In the genomic region with DNA sequence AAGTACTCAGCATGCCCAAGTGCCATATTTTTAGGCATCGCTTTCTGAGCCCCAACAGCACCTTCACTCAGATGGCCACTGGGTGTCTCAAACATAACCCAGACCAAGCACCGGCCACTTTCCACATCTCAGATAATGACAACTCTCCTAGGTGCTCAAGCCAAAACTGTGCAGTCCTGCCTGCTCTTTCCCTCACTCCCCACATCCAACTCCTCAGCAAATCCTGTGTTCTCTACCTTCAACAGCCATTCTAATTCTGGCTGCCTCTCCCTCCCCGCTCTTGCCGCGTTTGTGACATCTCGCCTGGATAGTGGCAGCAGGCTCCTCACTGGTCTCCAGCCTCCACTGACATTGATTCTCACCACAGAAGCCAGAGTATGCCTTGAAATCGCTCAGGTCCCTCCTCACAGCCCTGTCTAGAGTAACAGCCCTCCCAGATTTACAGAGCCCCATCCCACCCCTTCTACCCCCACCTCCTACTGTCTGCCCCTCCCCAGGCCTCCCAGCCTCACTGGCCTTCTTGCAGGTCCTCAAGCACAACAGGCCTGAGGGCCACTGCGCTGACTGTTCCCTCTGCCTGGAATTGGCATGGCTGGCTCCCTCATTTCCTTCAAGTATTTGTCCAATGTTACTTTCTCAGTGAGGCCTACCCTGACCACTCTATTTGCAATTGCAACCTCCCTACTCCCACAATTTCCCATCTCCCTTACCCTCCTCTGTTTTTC, we compare ENCODE assay signal across 12 cellular contexts. TPM values are rescaled to one million over a fixed set of nuclear protein-coding genes. Genes with fewer than 3 reads are reported as not detected.
A peak's percentile ranks its signal among the peaks of the same experiment; 100 is the strongest.
DNase-seq lines count a peak whose midpoint lies in the region; ATAC-seq and TF ChIP-seq lines count a peak whose summit lies in the region.
"Had no signal": no experiment of that assay in that cellular context is flagged by ENCODE, and none has a peak within 500 bp of the region (broad histone marks: within the 10 kb centered on the region; RNA-seq: fewer than 3 reads in every experiment).

No MANE protein-coding gene starts in this region.

- H4K5ac ChIP-seq in H9 (ENCODE audit: insufficient read length, low read depth, low read length) = no peak overlapping the region

- H3K18ac ChIP-seq in H9 (ENCODE audit: insufficient read length, low read depth, low read length) = no peak overlapping the region

- H4K8ac ChIP-seq in H9 (replicated peaks; ENCODE audit: insufficient read length, low read depth, low read length) = no peak overlapping the region

- no CpG with 5 or more reads among the region's 8 CpGs for WGBS in H9 (ENCODE audit: extremely low coverage, insufficient read length, low lambda C conversion rate)

- no peak overlapping the region for H3K4me2 ChIP-seq in H9 (ENCODE audit: insufficient read depth, insufficient read length, low read length)

- no peak overlapping the region for H2AK5ac ChIP-seq in H9 (ENCODE audit: insufficient read length, low read length)

- H3K79me1 ChIP-seq in H9 (ENCODE audit: insufficient read depth, low read depth, low read length, poor library complexity, severe bottlenecking) = no peaks in the 10 kb centered on the region

- H3K36me3 ChIP-seq in CD8-positive, alpha-beta T cell (ENCODE audit: insufficient read depth, low read length) = no peaks in the 10 kb centered on the region
- H3K36me3 ChIP-seq: thoracic aorta had no signal

- no peak overlapping the region for H4K91ac ChIP-seq in H9 (ENCODE audit: insufficient read length, low read depth, low read length)

- no peak overlapping the region for H2BK15ac ChIP-seq in H9 (ENCODE audit: low read depth, low read length)

- H3K27ac ChIP-seq in CD8-positive, alpha-beta T cell (ENCODE audit: low read depth, low read length) = no peak overlapping the region
- H3K27ac ChIP-seq in H9 (ENCODE audit: insufficient read length, low read depth, low read length) = no peak overlapping the region

- H3K4me1 ChIP-seq in CD8-positive, alpha-beta T cell (ENCODE audit: insufficient read depth, low read length) = peaks cover 23% of the 10 kb centered on the region
- H3K4me1 ChIP-seq in H9 (ENCODE audit: insufficient read depth, low read length) = no peaks in the 10 kb centered on the region

- H3K4ac ChIP-seq in H9 (ENCODE audit: low read depth, low read length) = no peak overlapping the region

- TF ChIP-seq CTCF in CD8-positive, alpha-beta T cell (IDR thresholded peaks at IDR 0.05) = no peak
- 0 out of 3 replicates have a peak, but pooled peaks have one; percentile 19 for TF ChIP-seq CTCF in H9 (conservative IDR thresholded peaks at IDR 0.05)
- no peak for TF ChIP-seq CTCF in mesothelial cell of epicardium (IDR thresholded peaks at IDR 0.05; ENCODE audit: unreplicated experiment)

- no peaks in the 10 kb centered on the region for H3K79me2 ChIP-seq in H9 (ENCODE audit: insufficient read depth, low read length)

- H3K23me2 ChIP-seq in H9 (ENCODE audit: insufficient read length, low read depth, low read length, poor library complexity, severe bottlenecking) = peaks cover 8% of the 10 kb centered on the region

- intact Hi-C loops in CD8-positive, alpha-beta T cell (cut with DNase I, micrococcal nuclease) = loop anchor here (5.0 to 10.0 kb wide), 5 partner anchors 95 to 868 kb away; a partner anchor contains a TSS

- no peak overlapping the region for H3K14ac ChIP-seq in H9 (ENCODE audit: insufficient read depth, low read length)

- no peak overlapping the region for H3T11ph ChIP-seq in H9 (ENCODE audit: low read length)

- H2BK5ac ChIP-seq in H9 (ENCODE audit: insufficient read length, low read length) = no peak overlapping the region

- peaks cover 38% of the 10 kb centered on the region for H3K4me1 Mint-ChIP-seq in CD8-positive, alpha-beta T cell (ENCODE audit: low read depth)
- H3K4me1 Mint-ChIP-seq in H9 = peaks cover 20 to 23% of the 10 kb centered on the region in 2 experiments
- H3K4me1 Mint-ChIP-seq in activated T-helper 17 cell treated with anti-CD3 and anti-CD28 coated beads, Interleukin-2, amount 50 U/mL, for 72 hours = peaks cover 15% of the 10 kb centered on the region
- peaks cover 36% of the 10 kb centered on the region for H3K4me1 Mint-ChIP-seq in mesothelial cell of epicardium

- H3K27ac Mint-ChIP-seq in CD8-positive, alpha-beta T cell = no peak overlapping the region
- peak overlapping the region in 1 of 3 experiments; percentile 10; a peak in 2 of 7 replicates for H3K27ac Mint-ChIP-seq in H9
- H3K27ac Mint-ChIP-seq in activated T-helper 17 cell treated with anti-CD3 and anti-CD28 coated beads, Interleukin-2, amount 50 U/mL, for 72 hours = peak overlapping the region; percentile 79
- H3K27ac Mint-ChIP-seq in mesothelial cell of epicardium = peak overlapping the region; percentile 67

- H3K4me3 ChIP-seq in CD8-positive, alpha-beta T cell (ENCODE audit: low read depth, low read length) = no peak overlapping the region

- H3K9ac ChIP-seq in H9 (ENCODE audit: extremely low read depth, insufficient read length, low read length) = no peak overlapping the region

- H4K20me1 ChIP-seq in H9 (ENCODE audit: control insufficient read depth, insufficient read depth, insufficient read length) = no peaks in the 10 kb centered on the region

- H3K27me3 Mint-ChIP-seq in CD8-positive, alpha-beta T cell (ENCODE audit: low read depth) = no peaks in the 10 kb centered on the region
- H3K27me3 Mint-ChIP-seq in H9 (ENCODE audit: low read depth) (peaks cover 6% of the 10 kb centered on the region), mesothelial cell of epicardium (ENCODE audit: low read depth) (no peaks in the 10 kb centered on the region)
- H3K27me3 Mint-ChIP-seq in activated T-helper 17 cell treated with anti-CD3 and anti-CD28 coated beads, Interleukin-2, amount 50 U/mL, for 72 hours = no peaks in the 10 kb centered on the region

- POLR2A ChIA-PET in CD8-positive, alpha-beta T cell (lab: Charles Lee) = no interaction called here

- H3K9me3 ChIP-seq in CD8-positive, alpha-beta T cell (ENCODE audit: low read length) = no peaks in the 10 kb centered on the region
- no peaks in the 10 kb centered on the region for H3K9me3 ChIP-seq in H9 (ENCODE audit: control insufficient read depth, low read depth, low read length)
- H3K9me3 ChIP-seq: thoracic aorta had no signal

- H3K27me3 ChIP-seq in CD8-positive, alpha-beta T cell (ENCODE audit: insufficient read depth, low read length) = no peaks in the 10 kb centered on the region
- no peaks in the 10 kb centered on the region for H3K27me3 ChIP-seq in H9 (ENCODE audit: insufficient read depth, low read length)

- peak overlapping the region; percentile 40 for H3K4me3 Mint-ChIP-seq in CD8-positive, alpha-beta T cell
- 0 out of 5 replicates have a peak overlapping the region, but pooled peaks of 1 of the 2 experiments have one; percentile 16 for H3K4me3 Mint-ChIP-seq in H9
- peak overlapping the region; percentile 74 for H3K4me3 Mint-ChIP-seq in activated T-helper 17 cell treated with anti-CD3 and anti-CD28 coated beads, Interleukin-2, amount 50 U/mL, for 72 hours
- peak overlapping the region; percentile 47 for H3K4me3 Mint-ChIP-seq in mesothelial cell of epicardium

- H2AFZ ChIP-seq in H9 (ENCODE audit: low read length) = no peak overlapping the region

- H2BK120ac ChIP-seq in H9 (ENCODE audit: low read depth, low read length, poor library complexity, severe bottlenecking) = no peak overlapping the region

- H2BK20ac ChIP-seq in H9 (ENCODE audit: low read depth, low read length, poor library complexity, severe bottlenecking) = no peak overlapping the region

- H3K36me3 Mint-ChIP-seq in CD8-positive, alpha-beta T cell = peaks cover 2% of the 10 kb centered on the region
- H3K36me3 Mint-ChIP-seq in H9 (ENCODE audit: insufficient read depth in 1 of 3, low read depth in 3 of 3) = peaks cover 3 to 6% (median 5%) of the 10 kb centered on the region in 3 experiments; a peak in 4 of 7 replicates
- H3K36me3 Mint-ChIP-seq in activated T-helper 17 cell treated with anti-CD3 and anti-CD28 coated beads, Interleukin-2, amount 50 U/mL, for 72 hours (ENCODE audit: low read depth) = peaks cover 10% of the 10 kb centered on the region
- H3K36me3 Mint-ChIP-seq in mesothelial cell of epicardium = no peaks in the 10 kb centered on the region

- ATAC-seq in CD8-positive, alpha-beta T cell = no peak
- no peak for ATAC-seq in activated T-helper 17 cell treated with anti-CD3 and anti-CD28 coated beads, Interleukin-2, amount 50 U/mL, for 72 hours (replicated peaks)
- ATAC-seq in HG03378 (IDR thresholded peaks at IDR 0.05; ENCODE audit: unreplicated experiment) = no peak
- ATAC-seq in HG02938 (IDR thresholded peaks at IDR 0.05; ENCODE audit: unreplicated experiment) = no peak

- H3K9me3 Mint-ChIP-seq in CD8-positive, alpha-beta T cell = no peaks in the 10 kb centered on the region
- no peaks in the 10 kb centered on the region; a peak in 1 of 5 replicates for H3K9me3 Mint-ChIP-seq in H9
- no peaks in the 10 kb centered on the region for H3K9me3 Mint-ChIP-seq in activated T-helper 17 cell treated with anti-CD3 and anti-CD28 coated beads, Interleukin-2, amount 50 U/mL, for 72 hours
- no peaks in the 10 kb centered on the region for H3K9me3 Mint-ChIP-seq in mesothelial cell of epicardium

- no peak overlapping the region for H3K56ac ChIP-seq in H9 (ENCODE audit: insufficient read length, low read depth, low read length)

- no peak for DNase-seq in CD8-positive, alpha-beta T cell
- DNase-seq in H9 (no peak), mesothelial cell of epicardium (ENCODE audit: low spot score in 2 of 2, unreplicated experiment in 2 of 2) (no peak), NCI-H1105 treated with DMSO at 0.1 percent for 48 hours (lab: John Stamatoyannopoulos, UW) (no peak), DMS114 treated with DMSO at 0.1 percent for 48 hours (lab: John Stamatoyannopoulos, UW; ENCODE audit: unreplicated experiment) (no peak)
- DNase-seq: activated CD4-positive, alpha-beta T cell treated with anti-CD3 and anti-CD28 coated beads for 48 hours; kidney glomerular epithelial cell had no signal

- no peak overlapping the region for H2BK12ac ChIP-seq in H9 (ENCODE audit: insufficient read length, low read depth, low read length)

- H3K23ac ChIP-seq in H9 (ENCODE audit: insufficient read length, low read depth, low read length) = no peak overlapping the region

- CTCF ChIA-PET in CD8-positive, alpha-beta T cell (lab: Charles Lee) = no interaction called here

RNA-seq across cellular contexts. Expression of a gene that starts 1.3 kb away (rescaled TPM):
- total RNA-seq in CD8-positive, alpha-beta T cell = under 1 TPM; 0.22 to 0.30 TPM
- total RNA-seq in H9 (2021) (2.6 and 3.2 TPM in 2 replicates), mesothelial cell of epicardium (7.8 to 8.3 TPM (median 8.1 TPM) in 3 replicates)
- total RNA-seq in activated T-helper 17 cell treated with anti-CD3 and anti-CD28 coated beads, Interleukin-2, amount 50 U/mL, for 72 hours = 1 to 10 TPM; 2.5 to 3.4 TPM

RNA-seq across cellular contexts. Expression of a gene that starts 2.2 kb away (rescaled TPM):
- total RNA-seq in CD8-positive, alpha-beta T cell = 1 to 10 TPM; 1.8 to 2.0 TPM
- total RNA-seq in H9 (2021) (16.1 and 16.6 TPM in 2 replicates), mesothelial cell of epicardium (19.4 to 20.7 TPM (median 19.5 TPM) in 3 replicates)
- 10 to 100 TPM; 30.7 to 34.8 TPM for total RNA-seq in activated T-helper 17 cell treated with anti-CD3 and anti-CD28 coated beads, Interleukin-2, amount 50 U/mL, for 72 hours

RNA-seq across cellular contexts. Expression of a gene that starts 6.7 kb away (rescaled TPM):
- total RNA-seq in CD8-positive, alpha-beta T cell = 10 to 100 TPM; 30.4 to 34.5 TPM
- 44.8 and 45.0 TPM in 2 replicates for total RNA-seq in H9 (2021)
- 10 to 100 TPM; 34.7 to 66.2 TPM for total RNA-seq in activated T-helper 17 cell treated with anti-CD3 and anti-CD28 coated beads, Interleukin-2, amount 50 U/mL, for 72 hours
- total RNA-seq in mesothelial cell of epicardium = 71.0 to 87.4 TPM (median 78.9 TPM) in 3 replicates

RNA-seq across cellular contexts. Expression of a gene that starts 17.8 kb away (rescaled TPM):
- total RNA-seq in CD8-positive, alpha-beta T cell = 10 to 100 TPM; 55.5 to 59.7 TPM
- total RNA-seq in H9 (2021) (91.7 and 102 TPM in 2 replicates), mesothelial cell of epicardium (52.6 to 54.2 TPM (median 53.4 TPM) in 3 replicates)
- total RNA-seq in activated T-helper 17 cell treated with anti-CD3 and anti-CD28 coated beads, Interleukin-2, amount 50 U/mL, for 72 hours = 10 to 100 TPM; 59.1 to 81.7 TPM

RNA-seq across cellular contexts. Expression of a gene that starts 57.8 kb away (rescaled TPM):
- total RNA-seq in CD8-positive, alpha-beta T cell = 1 to 10 TPM; 2.8 to 3.1 TPM
- 2.0 and 2.3 TPM in 2 replicates for total RNA-seq in H9 (2021)
- total RNA-seq in activated T-helper 17 cell treated with anti-CD3 and anti-CD28 coated beads, Interleukin-2, amount 50 U/mL, for 72 hours = 1 to 10 TPM; 5.5 to 6.3 TPM
- total RNA-seq in mesothelial cell of epicardium = 6.3 to 7.2 TPM (median 6.4 TPM) in 3 replicates
- total RNA-seq: RPMI7951, thoracic aorta had no signal
